ENCODE assay signal across 1 cellular context in the genomic region with DNA sequence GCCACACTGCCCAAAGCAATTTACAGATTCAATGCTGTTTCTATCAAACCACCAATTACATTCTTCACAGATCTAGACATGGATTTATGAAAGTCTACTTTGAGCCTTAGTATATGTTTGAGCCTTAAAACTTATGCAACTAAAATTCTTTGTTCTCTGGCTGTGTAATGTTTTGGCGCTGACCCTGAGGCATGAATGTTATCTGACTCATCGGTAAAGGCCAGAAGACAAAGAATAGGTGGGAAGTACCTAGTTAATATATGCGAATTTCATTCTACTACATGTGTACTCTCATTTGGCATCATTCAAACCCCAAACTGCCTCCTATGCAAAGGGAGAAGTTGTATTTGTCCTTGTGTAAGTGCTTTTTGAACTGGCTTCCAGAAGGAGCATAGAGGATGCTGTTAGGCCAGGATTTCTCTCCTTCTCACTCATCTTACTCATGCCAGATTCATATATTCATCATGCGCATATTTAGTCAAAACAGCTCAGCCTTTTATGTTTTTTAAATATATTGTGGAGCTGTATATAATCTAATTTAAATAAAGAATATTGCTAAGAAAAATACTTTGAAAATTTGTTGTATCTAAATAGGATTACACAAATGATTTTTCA.
TF ChIP-seq lines count a peak whose summit lies in the region.

No MANE protein-coding gene starts in this region.

TF ChIP-seq in HepG2, 621 proteins besides CTCF, POLR2A, EP300 and RAD21 (continued from another document):
- TF ChIP-seq ZNF362 (CRISPR knock-in tag; IDR thresholded peaks at IDR 0.05; ENCODE audit: borderline replicate concordance) (no peak), FOXP1 (IDR thresholded peaks at IDR 0.05) (no peak), FOXP1 (CRISPR knock-in tag; IDR thresholded peaks at IDR 0.05) (no peak), ZBTB8A (CRISPR knock-in tag; IDR thresholded peaks at IDR 0.05; ENCODE audit: borderline replicate concordance, low read depth) (no peak)
TF ChIP-seq in HepG2: peak in this region for 0.
